16 cellular contexts compared by ENCODE assay signal in the genomic region with DNA sequence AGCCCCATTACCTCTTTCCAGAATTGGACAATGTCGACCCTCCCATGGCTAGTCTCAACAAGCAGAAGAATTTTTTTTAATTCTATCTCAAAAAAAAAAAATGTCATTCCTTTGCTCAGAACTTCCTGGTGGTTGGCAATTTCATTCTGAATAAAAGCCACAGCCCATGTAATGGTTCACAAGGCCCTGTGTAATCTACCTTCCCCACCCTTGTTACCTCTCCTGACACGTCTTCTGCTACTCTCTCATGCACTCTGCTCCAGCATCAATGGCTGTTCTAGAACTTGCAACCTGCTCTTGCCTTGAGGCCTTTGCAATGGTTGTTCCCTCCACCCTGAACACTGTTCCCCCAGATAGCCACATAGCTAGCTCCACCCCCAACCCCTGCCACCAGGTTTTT. TPM values are rescaled to one million over a fixed set of nuclear protein-coding genes. Genes with fewer than 3 reads are reported as not detected.
A peak's percentile ranks its signal among the peaks of the same experiment; 100 is the strongest.
DNase-seq lines count a peak whose midpoint lies in the region; ATAC-seq and TF ChIP-seq lines count a peak whose summit lies in the region.
"Had no signal": no experiment of that assay in that cellular context is flagged by ENCODE, and none has a peak within 500 bp of the region (broad histone marks: within the 10 kb centered on the region; RNA-seq: fewer than 3 reads in every experiment).

No MANE protein-coding gene starts in this region.

- peaks cover 14% of the 10 kb centered on the region for H3K4me1 ChIP-seq in CD4-positive, CD25-positive, alpha-beta regulatory T cell (ENCODE audit: control insufficient read depth, insufficient read depth, low read length, poor library complexity, severe bottlenecking)
- peaks cover 54% of the 10 kb centered on the region for H3K4me1 ChIP-seq in HUES48 (ENCODE audit: control insufficient read depth, insufficient read depth, low read length)

- peaks cover 20 to 85% (median 39%) of the 10 kb centered on the region in 4 donors for H3K4me1 Mint-ChIP-seq in CD4-positive, CD25-positive, alpha-beta regulatory T cell
- H3K4me1 Mint-ChIP-seq in nephron progenitor cell, result peaks cover 94% of the 10 kb centered on the region

- H3K9me3 Mint-ChIP-seq in CD4-positive, CD25-positive, alpha-beta regulatory T cell, result no peaks in the 10 kb centered on the region
- no peaks in the 10 kb centered on the region for H3K9me3 Mint-ChIP-seq in nephron progenitor cell
- H3K9me3 Mint-ChIP-seq: stimulated activated naive CD8-positive, alpha-beta T cell treated with anti-CD3 and anti-CD28 coated beads, Interleukin-15, amount 100 ng/mL, for 72 hours had no signal

- no peak overlapping the region for H3K4me3 ChIP-seq in CD4-positive, CD25-positive, alpha-beta regulatory T cell (ENCODE audit: low read depth, low read length)
- H3K4me3 ChIP-seq in HUES48 (ENCODE audit: low read depth, low read length), result no peak overlapping the region
- H3K4me3 ChIP-seq in epithelial cell of esophagus (ENCODE audit: low read length), result no peak overlapping the region
- H3K4me3 ChIP-seq: sigmoid colon, upper lobe of right lung had no signal

- TF ChIP-seq CTCF in epithelial cell of esophagus (IDR thresholded peaks at IDR 0.05; ENCODE audit: insufficient read depth, low read depth, low read length, missing control alignments) (no peak), nephron progenitor cell (IDR thresholded peaks at IDR 0.05) (no peak)

- peak; percentile 14 to 31 for ATAC-seq in CD4-positive, CD25-positive, alpha-beta regulatory T cell (ENCODE audit: low read depth in 2 of 2)
- ATAC-seq in SK-N-SH treated with all-trans-retinoic acid at 6 μM for 48 hours, result no peak
- ATAC-seq: stimulated activated naive CD8-positive, alpha-beta T cell treated with anti-CD3 and anti-CD28 coated beads, Interleukin-15, amount 100 ng/mL, for 72 hours; upper lobe of right lung had no signal

- peaks cover 2% of the 10 kb centered on the region for H3K36me3 ChIP-seq in CD4-positive, CD25-positive, alpha-beta regulatory T cell (ENCODE audit: control insufficient read depth, insufficient read depth, low read length)
- no peaks in the 10 kb centered on the region for H3K36me3 ChIP-seq in HUES48 (ENCODE audit: control insufficient read depth, insufficient read depth, low read length)
- H3K36me3 ChIP-seq: sigmoid colon, upper lobe of right lung had no signal

- no peak overlapping the region for H3K9ac ChIP-seq in HUES48 (ENCODE audit: low read depth, low read length)

- no peak for DNase-seq in CD4-positive, CD25-positive, alpha-beta regulatory T cell
- peak; percentile 33 for DNase-seq in epithelial cell of esophagus (ENCODE audit: low read depth)
- no peak for DNase-seq in nephron progenitor cell
- DNase-seq in SW 1271 (lab: John Stamatoyannopoulos, UW), result no peak
- no peak for DNase-seq in NCI-H446 (lab: John Stamatoyannopoulos, UW)
- no peak for DNase-seq in NCI-H1105 treated with DMSO at 0.1 percent for 48 hours (lab: John Stamatoyannopoulos, UW)
- DNase-seq: activated gamma-delta T cell treated with Interleukin-2 at 50 U/mL for 16 hours; aorta; H7; NCI-H1092 treated with DMSO at 0.1 percent for 48 hours; NCI-H526 treated with DMSO at 0.1 percent for 48 hours; sigmoid colon; stimulated activated naive CD8-positive, alpha-beta T cell treated with anti-CD3 and anti-CD28 coated beads, Interleukin-15, amount 100 ng/mL, for 72 hours; upper lobe of right lung had no signal

- H3K27ac Mint-ChIP-seq in CD4-positive, CD25-positive, alpha-beta regulatory T cell, result peak overlapping the region in 2 of 3 donors; percentile 55 to 57
- H3K27ac Mint-ChIP-seq in nephron progenitor cell, result peak overlapping the region; percentile 99

- peaks cover 8% of the 10 kb centered on the region for H3K27me3 Mint-ChIP-seq in CD4-positive, CD25-positive, alpha-beta regulatory T cell
- H3K27me3 Mint-ChIP-seq in nephron progenitor cell (ENCODE audit: low read depth, poor library complexity), result peaks cover 4% of the 10 kb centered on the region
- H3K27me3 Mint-ChIP-seq: stimulated activated naive CD8-positive, alpha-beta T cell treated with anti-CD3 and anti-CD28 coated beads, Interleukin-15, amount 100 ng/mL, for 72 hours had no signal

- H3K27me3 ChIP-seq in CD4-positive, CD25-positive, alpha-beta regulatory T cell (ENCODE audit: control insufficient read depth, insufficient read depth, low read length), result no peaks in the 10 kb centered on the region
- no peaks in the 10 kb centered on the region for H3K27me3 ChIP-seq in HUES48 (ENCODE audit: control insufficient read depth, insufficient read depth, low read length)
- H3K27me3 ChIP-seq: sigmoid colon, upper lobe of right lung had no signal

- H3K4me3 Mint-ChIP-seq in CD4-positive, CD25-positive, alpha-beta regulatory T cell, result no peak overlapping the region
- H3K4me3 Mint-ChIP-seq in nephron progenitor cell, result no peak overlapping the region

- H3K36me3 Mint-ChIP-seq in CD4-positive, CD25-positive, alpha-beta regulatory T cell, result no peaks in the 10 kb centered on the region
- H3K36me3 Mint-ChIP-seq in nephron progenitor cell (ENCODE audit: low read depth), result no peaks in the 10 kb centered on the region

- no peak overlapping the region for H3K27ac ChIP-seq in CD4-positive, CD25-positive, alpha-beta regulatory T cell (ENCODE audit: insufficient read depth, low read length, poor library complexity, severe bottlenecking)
- peak overlapping the region; percentile 100 for H3K27ac ChIP-seq in HUES48 (ENCODE audit: low read depth, low read length)
- H3K27ac ChIP-seq: sigmoid colon, upper lobe of right lung had no signal

- no peaks in the 10 kb centered on the region for H3K9me3 ChIP-seq in CD4-positive, CD25-positive, alpha-beta regulatory T cell (ENCODE audit: control insufficient read depth in 2 of 2, low read length in 2 of 2)
- no peaks in the 10 kb centered on the region for H3K9me3 ChIP-seq in HUES48 (ENCODE audit: control insufficient read depth, insufficient read depth, low read length)
- H3K9me3 ChIP-seq: sigmoid colon, upper lobe of right lung had no signal

TF ChIP-seq in SK-N-SH treated with all-trans-retinoic acid at 6 μM for 48 hours, 23 proteins besides CTCF, POLR2A, EP300 and RAD21 (continues in another document):
- no peak for TF ChIP-seq ZFP30 (CRISPR knock-in tag; IDR thresholded peaks at IDR 0.05)
- TF ChIP-seq, protein P1, sequence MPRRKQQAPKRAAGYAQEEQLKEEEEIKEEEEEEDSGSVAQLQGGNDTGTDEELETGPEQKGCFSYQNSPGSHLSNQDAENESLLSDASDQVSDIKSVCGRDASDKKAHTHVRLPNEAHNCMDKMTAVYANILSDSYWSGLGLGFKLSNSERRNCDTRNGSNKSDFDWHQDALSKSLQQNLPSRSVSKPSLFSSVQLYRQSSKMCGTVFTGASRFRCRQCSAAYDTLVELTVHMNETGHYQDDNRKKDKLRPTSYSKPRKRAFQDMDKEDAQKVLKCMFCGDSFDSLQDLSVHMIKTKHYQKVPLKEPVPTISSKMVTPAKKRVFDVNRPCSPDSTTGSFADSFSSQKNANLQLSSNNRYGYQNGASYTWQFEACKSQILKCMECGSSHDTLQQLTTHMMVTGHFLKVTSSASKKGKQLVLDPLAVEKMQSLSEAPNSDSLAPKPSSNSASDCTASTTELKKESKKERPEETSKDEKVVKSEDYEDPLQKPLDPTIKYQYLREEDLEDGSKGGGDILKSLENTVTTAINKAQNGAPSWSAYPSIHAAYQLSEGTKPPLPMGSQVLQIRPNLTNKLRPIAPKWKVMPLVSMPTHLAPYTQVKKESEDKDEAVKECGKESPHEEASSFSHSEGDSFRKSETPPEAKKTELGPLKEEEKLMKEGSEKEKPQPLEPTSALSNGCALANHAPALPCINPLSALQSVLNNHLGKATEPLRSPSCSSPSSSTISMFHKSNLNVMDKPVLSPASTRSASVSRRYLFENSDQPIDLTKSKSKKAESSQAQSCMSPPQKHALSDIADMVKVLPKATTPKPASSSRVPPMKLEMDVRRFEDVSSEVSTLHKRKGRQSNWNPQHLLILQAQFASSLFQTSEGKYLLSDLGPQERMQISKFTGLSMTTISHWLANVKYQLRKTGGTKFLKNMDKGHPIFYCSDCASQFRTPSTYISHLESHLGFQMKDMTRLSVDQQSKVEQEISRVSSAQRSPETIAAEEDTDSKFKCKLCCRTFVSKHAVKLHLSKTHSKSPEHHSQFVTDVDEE (CRISPR knock-in tag; IDR thresholded peaks at IDR 0.05), result no peak
- TF ChIP-seq GLIS3 (CRISPR knock-in tag; IDR thresholded peaks at IDR 0.05), result no peak
- TF ChIP-seq CSDC2 (CRISPR knock-in tag; IDR thresholded peaks at IDR 0.05), result no peak
- no peak for TF ChIP-seq RARB (CRISPR knock-in tag; IDR thresholded peaks at IDR 0.05)
- no peak for TF ChIP-seq SNAI2 (CRISPR knock-in tag; IDR thresholded peaks at IDR 0.05)
- TF ChIP-seq OSR1 (CRISPR knock-in tag; IDR thresholded peaks at IDR 0.05), result no peak
- no peak for TF ChIP-seq PPARA (CRISPR knock-in tag; IDR thresholded peaks at IDR 0.05; ENCODE audit: borderline replicate concordance)
- TF ChIP-seq, protein P2, sequence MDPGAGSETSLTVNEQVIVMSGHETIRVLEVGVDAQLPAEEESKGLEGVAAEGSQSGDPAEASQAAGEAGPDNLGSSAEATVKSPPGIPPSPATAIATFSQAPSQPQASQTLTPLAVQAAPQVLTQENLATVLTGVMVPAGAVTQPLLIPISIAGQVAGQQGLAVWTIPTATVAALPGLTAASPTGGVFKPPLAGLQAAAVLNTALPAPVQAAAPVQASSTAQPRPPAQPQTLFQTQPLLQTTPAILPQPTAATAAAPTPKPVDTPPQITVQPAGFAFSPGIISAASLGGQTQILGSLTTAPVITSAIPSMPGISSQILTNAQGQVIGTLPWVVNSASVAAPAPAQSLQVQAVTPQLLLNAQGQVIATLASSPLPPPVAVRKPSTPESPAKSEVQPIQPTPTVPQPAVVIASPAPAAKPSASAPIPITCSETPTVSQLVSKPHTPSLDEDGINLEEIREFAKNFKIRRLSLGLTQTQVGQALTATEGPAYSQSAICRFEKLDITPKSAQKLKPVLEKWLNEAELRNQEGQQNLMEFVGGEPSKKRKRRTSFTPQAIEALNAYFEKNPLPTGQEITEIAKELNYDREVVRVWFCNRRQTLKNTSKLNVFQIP (CRISPR knock-in tag; IDR thresholded peaks at IDR 0.05; ENCODE audit: borderline replicate concordance, low read depth), result no peak

RNA-seq across cellular contexts. Expression of a gene that starts 25.4 kb away (rescaled TPM):
- total RNA-seq in CD4-positive, CD25-positive, alpha-beta regulatory T cell, result 9.9 TPM
- polyA plus RNA-seq in CD4-positive, CD25-positive, alpha-beta regulatory T cell, result 10 to 100 TPM; 13.2 to 41.3 (median 25.4) TPM
